ENCODE assay signal across 30 cellular contexts in genomic region chr14:99345472-99345871, GRCh38.
"Had no signal": no experiment of that assay in that cellular context is flagged by ENCODE, and none has a peak within 500 bp of the region (broad histone marks: within the 10 kb centered on the region; RNA-seq: fewer than 3 reads in every experiment).

No MANE protein-coding gene starts in this region.

- ATAC-seq: gastrocnemius medialis; heart left ventricle; left cardiac atrium; left lung; naive thymus-derived CD4-positive, alpha-beta T cell; pancreas; sciatic nerve; stimulated activated effector memory CD8-positive, alpha-beta T cell treated with anti-CD3 and anti-CD28 coated beads, Interleukin-12 subunit alpha, Interleukin-12 subunit beta, amount 100 ng/mL, for 72 hours had no signal

- H3K36me3 ChIP-seq: gastrocnemius medialis, heart left ventricle, left lung, neutrophil, pancreas, right atrium auricular region, tibial artery had no signal

- H3K4me3 ChIP-seq: gastrocnemius medialis, heart left ventricle, hepatocyte, left lung, pancreas, right atrium auricular region, smooth muscle cell, testis, tibial artery had no signal

- H3K27ac Mint-ChIP-seq: dendritic cell treated with granulocyte-macrophage colony-stimulating factor and Interleukin-4, amounts not matched to agents 40 ng/mL and 50 ng/mL, for 4 days; endodermal cell; stimulated activated effector memory CD8-positive, alpha-beta T cell treated with anti-CD3 and anti-CD28 coated beads, Interleukin-12 subunit alpha, Interleukin-12 subunit beta, amount 100 ng/mL, for 72 hours; type B pancreatic cell had no signal

- H3K9me3 Mint-ChIP-seq: dendritic cell treated with granulocyte-macrophage colony-stimulating factor and Interleukin-4, amounts not matched to agents 40 ng/mL and 50 ng/mL, for 4 days; endodermal cell; stimulated activated effector memory CD8-positive, alpha-beta T cell treated with anti-CD3 and anti-CD28 coated beads, Interleukin-12 subunit alpha, Interleukin-12 subunit beta, amount 100 ng/mL, for 72 hours; type B pancreatic cell had no signal

- DNase-seq: cerebellar nuclear complex; effector CD8-positive, alpha-beta T cell; endodermal cell; foreskin fibroblast; gastrocnemius medialis; heart left ventricle; left cardiac atrium; left lung; mammary epithelial cell; mesendoderm; midbrain; naive thymus-derived CD4-positive, alpha-beta T cell; nephron progenitor cell; pancreas; stimulated activated CD4-positive, alpha-beta T cell treated with anti-CD3 and anti-CD28 coated beads, Interleukin-2, amount 100 ng/mL, for 24 hours; stimulated activated CD4-positive, alpha-beta T cell treated with anti-CD3 and anti-CD28 coated beads, Interleukin-4, amount 100 ng/mL, for 24 hours; stimulated activated naive CD4-positive, alpha-beta T cell treated with Interleukin-2 at 50 U/mL for 16 hours; substantia nigra; testis; tibial artery had no signal

- H3K79me2 ChIP-seq: hepatocyte had no signal

- H3K9me3 ChIP-seq: gastrocnemius medialis, heart left ventricle, left lung, neutrophil, pancreas, right atrium auricular region, testis, tibial artery had no signal

- H3K36me3 Mint-ChIP-seq: type B pancreatic cell had no signal

- H2AFZ ChIP-seq: hepatocyte had no signal

- FAIRE-seq: colon, pancreas had no signal

- H3K27ac ChIP-seq: epithelial cell of prostate, gastrocnemius medialis, heart left ventricle, hepatocyte, left lung, neutrophil, pancreas, right atrium auricular region, testis, tibial artery had no signal

- H3K27me3 ChIP-seq: gastrocnemius medialis, hepatocyte, neutrophil, pancreas, right atrium auricular region, testis, tibial artery had no signal

- H3K4me1 ChIP-seq: gastrocnemius medialis, heart left ventricle, left lung, right atrium auricular region, testis, tibial artery had no signal

- H3K4me1 Mint-ChIP-seq: endodermal cell had no signal

- H3K4me3 Mint-ChIP-seq: dendritic cell treated with granulocyte-macrophage colony-stimulating factor and Interleukin-4, amounts not matched to agents 40 ng/mL and 50 ng/mL, for 4 days; endodermal cell; naive thymus-derived CD4-positive, alpha-beta T cell; nephron progenitor cell; stimulated activated effector memory CD8-positive, alpha-beta T cell treated with anti-CD3 and anti-CD28 coated beads, Interleukin-12 subunit alpha, Interleukin-12 subunit beta, amount 100 ng/mL, for 72 hours had no signal

- H3K4me2 ChIP-seq: hepatocyte, smooth muscle cell had no signal
